Comparison of ENCODE assay signal across 8 cellular contexts in genomic region chr10:102132193-102132562, GRCh38. TPM values are rescaled to one million over a fixed set of nuclear protein-coding genes. Genes with fewer than 3 reads are reported as not detected.
DNase-seq lines count a peak whose midpoint lies in the region; ATAC-seq and TF ChIP-seq lines count a peak whose summit lies in the region.

No MANE protein-coding gene starts in this region.

- H3K4me3 Mint-ChIP-seq in WTC11, result peak overlapping the region; percentile 89
- H3K4me3 Mint-ChIP-seq in glutamatergic neuron (ENCODE audit: unreplicated experiment), result peak overlapping the region; percentile 94

- H3K9me3 Mint-ChIP-seq in WTC11 (no peaks in the 10 kb centered on the region), glutamatergic neuron (ENCODE audit: unreplicated experiment) (peaks cover 8% of the 10 kb centered on the region)

- H3K27ac Mint-ChIP-seq in WTC11 (peak overlapping the region; percentile 98), glutamatergic neuron (ENCODE audit: unreplicated experiment) (peak overlapping the region; percentile 59)

- TF ChIP-seq CTCF in WTC11 (IDR thresholded peaks at IDR 0.05) (no peak), glutamatergic neuron (IDR thresholded peaks at IDR 0.05; ENCODE audit: partially characterized antibody, unreplicated experiment) (no peak)

- H3K9me3 ChIP-seq in HAP-1 (no peaks in the 10 kb centered on the region), skeletal muscle satellite cell (replicated peaks; ENCODE audit: low read length) (no peaks in the 10 kb centered on the region)

- H3K27me3 Mint-ChIP-seq in WTC11 (ENCODE audit: low read depth), result peaks cover 4% of the 10 kb centered on the region; the same call in 1 of the 2 replicates
- H3K27me3 Mint-ChIP-seq in glutamatergic neuron (ENCODE audit: unreplicated experiment), result peaks cover 5% of the 10 kb centered on the region

- DNase-seq in HAP-1 (ENCODE audit: low spot score in 2 of 2) (no peak), WTC11 (ENCODE audit: low spot score) (no peak), glutamatergic neuron (no peak), DMS153 treated with DMSO at 0.1 percent for 48 hours (lab: John Stamatoyannopoulos, UW; ENCODE audit: unreplicated experiment) (no peak), NCI-H446 treated with DMSO at 0.1 percent for 48 hours (lab: John Stamatoyannopoulos, UW) (no peak), cerebellar nuclear complex (lab: John Stamatoyannopoulos, UW) (no peak)

- peak overlapping the region; percentile 91 for H3K4me2 ChIP-seq in skeletal muscle satellite cell (ENCODE audit: low read length)

- peaks cover 22% of the 10 kb centered on the region for H3K36me3 ChIP-seq in HAP-1 (replicated peaks)
- H3K36me3 ChIP-seq in skeletal muscle satellite cell (ENCODE audit: insufficient read depth, low read length), result peaks cover 5% of the 10 kb centered on the region

- POLR2A ChIA-PET in WTC11 (lab: Charles Lee), result interaction anchor here (0.6 to 1.0 kb wide), 3 partner anchors 16 to 20 kb away, joined by 3 to 5 read pairs (median 3); no protein-coding TSS in a partner anchor

- H3K4me1 ChIP-seq in HAP-1, result peaks cover 40% of the 10 kb centered on the region
- peaks cover 40% of the 10 kb centered on the region for H3K4me1 ChIP-seq in skeletal muscle satellite cell (ENCODE audit: control insufficient read depth, insufficient read depth, low read length)

- ATAC-seq in WTC11 (no peak), GM18858 (IDR thresholded peaks at IDR 0.05; ENCODE audit: unreplicated experiment) (no peak)

- H3K4me3 ChIP-seq in HAP-1, result peak overlapping the region; percentile 99
- H3K4me3 ChIP-seq in skeletal muscle satellite cell (ENCODE audit: low read length), result peak overlapping the region; percentile 83

- in situ Hi-C loops in HAP-1 (cut with MboI; ENCODE audit: low sequenced_read_pairs), result no loop called here

- H3K36me3 Mint-ChIP-seq in WTC11, result peaks cover 9% of the 10 kb centered on the region
- no peaks in the 10 kb centered on the region for H3K36me3 Mint-ChIP-seq in glutamatergic neuron (ENCODE audit: unreplicated experiment)

- CTCF ChIA-PET in WTC11 (lab: Charles Lee), result interaction anchor here (0.6 to 2.0 kb wide), 6 partner anchors 9 to 171 kb away, joined by 3 to 14 read pairs (median 4); no protein-coding TSS in a partner anchor

- H3K27me3 ChIP-seq in HAP-1 (ENCODE audit: low read depth) (no peaks in the 10 kb centered on the region), skeletal muscle satellite cell (ENCODE audit: control insufficient read depth, insufficient read depth, low read length) (no peaks in the 10 kb centered on the region)

- H3K4me1 Mint-ChIP-seq in WTC11 (peaks cover 22% of the 10 kb centered on the region), glutamatergic neuron (ENCODE audit: low read depth, unreplicated experiment) (peaks cover 16% of the 10 kb centered on the region)

- no peak overlapping the region for H3K9ac ChIP-seq in skeletal muscle satellite cell (ENCODE audit: low read depth, low read length)

TF ChIP-seq in WTC11, 78 proteins besides CTCF, POLR2A, EP300 and RAD21:
- TF ChIP-seq NFYB (CRISPR knock-in tag; conservative IDR thresholded peaks at IDR 0.05; ENCODE audit: low read depth), result no peak
- no peak for TF ChIP-seq RELA (CRISPR knock-in tag; IDR thresholded peaks at IDR 0.05; ENCODE audit: borderline replicate concordance)
- TF ChIP-seq TEAD1 (CRISPR knock-in tag; IDR thresholded peaks at IDR 0.05), result no peak
- TF ChIP-seq HMGXB4 (CRISPR knock-in tag; IDR thresholded peaks at IDR 0.05), result no peak
- no peak for TF ChIP-seq ZNF281 (CRISPR knock-in tag; IDR thresholded peaks at IDR 0.05)
- TF ChIP-seq ZNF317 (CRISPR knock-in tag; IDR thresholded peaks at IDR 0.05; ENCODE audit: borderline replicate concordance, low read depth), result no peak
- no peak for TF ChIP-seq ZNF425 (CRISPR knock-in tag; conservative IDR thresholded peaks at IDR 0.05)

RNA-seq across cellular contexts. Expression of gene PPRC1, which starts 0.7 kb away (rescaled TPM):
- total RNA-seq in WTC11 (2021) (68.0 to 79.4 TPM (median 69.7 TPM) in 3 replicates), glutamatergic neuron (ENCODE audit: unreplicated experiment) (21.6 TPM)
- 19.2 and 20.0 TPM in 2 replicates for total RNA-seq in skeletal muscle satellite cell (2012; rRNA removed)

RNA-seq across cellular contexts. Expression of gene LDB1, which starts 12.0 kb away (rescaled TPM):
- total RNA-seq in WTC11 (2021) (89.1 to 100 TPM (median 94.2 TPM) in 3 replicates), glutamatergic neuron (ENCODE audit: unreplicated experiment) (310 TPM)
- total RNA-seq in skeletal muscle satellite cell (2012; rRNA removed), result 17.5 and 30.4 TPM in 2 replicates

RNA-seq across cellular contexts. Expression of gene NOLC1, which starts 20.0 kb away (rescaled TPM):
- total RNA-seq in WTC11 (2021) (125 to 165 TPM (median 129 TPM) in 3 replicates), glutamatergic neuron (ENCODE audit: unreplicated experiment) (59.5 TPM)
- 59.0 and 74.8 TPM in 2 replicates for total RNA-seq in skeletal muscle satellite cell (2012; rRNA removed)
